In genomic region chr2:42001696-42002331, GRCh38 we compare ENCODE assay signal across 32 cellular contexts. TPM values are rescaled to one million over a fixed set of nuclear protein-coding genes. Genes with fewer than 3 reads are reported as not detected.
DNase-seq lines count a peak whose midpoint lies in the region; ATAC-seq and TF ChIP-seq lines count a peak whose summit lies in the region.
"Had no signal": no experiment of that assay in that cellular context is flagged by ENCODE, and none has a peak within 500 bp of the region (broad histone marks: within the 10 kb centered on the region; RNA-seq: fewer than 3 reads in every experiment).

No MANE protein-coding gene starts in this region.

- peaks cover 41% of the 10 kb centered on the region for H3K4me1 Mint-ChIP-seq in mesothelial cell of epicardium
- H3K4me1 Mint-ChIP-seq in type B pancreatic cell (ENCODE audit: unreplicated experiment), result peaks cover 43% of the 10 kb centered on the region
- H3K4me1 Mint-ChIP-seq: activated CD4-positive, alpha-beta memory T cell treated with anti-CD3 and anti-CD28 coated beads, Interleukin-2, amount 10 ng/mL, durations not matched to agents 7 days and 5 days; CD14-positive monocyte; central memory CD8-positive, alpha-beta T cell; natural killer cell; stimulated activated naive CD8-positive, alpha-beta T cell treated with anti-CD3 and anti-CD28 coated beads, Interleukin-15, amount 100 ng/mL, for 72 hours had no signal

- ATAC-seq in HG02759 (IDR thresholded peaks at IDR 0.05; ENCODE audit: unreplicated experiment), result no peak
- ATAC-seq: esophagus mucosa; gastrocnemius medialis; mucosa of descending colon; natural killer cell; pancreas; stimulated activated naive CD8-positive, alpha-beta T cell treated with anti-CD3 and anti-CD28 coated beads, Interleukin-15, amount 100 ng/mL, for 72 hours had no signal

- no peak overlapping the region for H3K4me3 Mint-ChIP-seq in mesothelial cell of epicardium
- peak overlapping the region; percentile 34 for H3K4me3 Mint-ChIP-seq in type B pancreatic cell
- H3K4me3 Mint-ChIP-seq: activated CD4-positive, alpha-beta memory T cell treated with anti-CD3 and anti-CD28 coated beads, Interleukin-2, amount 10 ng/mL, durations not matched to agents 7 days and 5 days; activated naive CD4-positive, alpha-beta T cell treated with anti-CD3 and anti-CD28 coated beads for 36 hours; activated T-helper 1 cell treated with anti-CD3 and anti-CD28 coated beads, Interleukin-12 subunit alpha, Interleukin-12 subunit beta, Interleukin-2, Interleukin-4 antibody, amounts not matched to agents 30 ng/mL and 10 ng/mL and 1 ng/mL, durations not matched to agents 14 hours and 24 hours and 36 hours; CD14-positive monocyte; central memory CD8-positive, alpha-beta T cell; natural killer cell; stimulated activated naive CD8-positive, alpha-beta T cell treated with anti-CD3 and anti-CD28 coated beads, Interleukin-15, amount 100 ng/mL, for 72 hours had no signal

- H3K27ac Mint-ChIP-seq in mesothelial cell of epicardium (peak overlapping the region; percentile 68), type B pancreatic cell (no peak overlapping the region)
- H3K27ac Mint-ChIP-seq: activated CD4-positive, alpha-beta memory T cell treated with anti-CD3 and anti-CD28 coated beads, Interleukin-2, amount 10 ng/mL, durations not matched to agents 7 days and 5 days; activated naive CD4-positive, alpha-beta T cell treated with anti-CD3 and anti-CD28 coated beads for 36 hours; activated T-helper 1 cell treated with anti-CD3 and anti-CD28 coated beads, Interleukin-12 subunit alpha, Interleukin-12 subunit beta, Interleukin-2, Interleukin-4 antibody, amounts not matched to agents 30 ng/mL and 10 ng/mL and 1 ng/mL, durations not matched to agents 14 hours and 24 hours and 36 hours; CD14-positive monocyte; natural killer cell; stimulated activated naive CD8-positive, alpha-beta T cell treated with anti-CD3 and anti-CD28 coated beads, Interleukin-15, amount 100 ng/mL, for 72 hours had no signal

- TF ChIP-seq CTCF in mesothelial cell of epicardium (IDR thresholded peaks at IDR 0.05; ENCODE audit: unreplicated experiment) (no peak), type B pancreatic cell (conservative IDR thresholded peaks at IDR 0.05) (no peak)

- H3K9me3 Mint-ChIP-seq in mesothelial cell of epicardium (peaks cover 20% of the 10 kb centered on the region), type B pancreatic cell (peaks cover 9% of the 10 kb centered on the region)

- DNase-seq in ELF-1 (ENCODE audit: low read depth, low spot score), result peak; percentile 15
- DNase-seq in dermis microvascular lymphatic vessel endothelial cell (ENCODE audit: low read depth in 2 of 2), result peak; percentile 12 to 35
- peak in 1 of 2 experiments; percentile 49 for DNase-seq in mesothelial cell of epicardium (ENCODE audit: low spot score in 2 of 2, unreplicated experiment in 2 of 2)
- no peak for DNase-seq in type B pancreatic cell (ENCODE audit: extremely low spot score, unreplicated experiment)
- DNase-seq in OCI-M2 (lab: John Stamatoyannopoulos, UW; ENCODE audit: unreplicated experiment), result no peak
- no peak for DNase-seq in NCI-H748 (lab: John Stamatoyannopoulos, UW; ENCODE audit: unreplicated experiment)
- DNase-seq: activated CD4-positive, alpha-beta memory T cell treated with anti-CD3 and anti-CD28 coated beads, Interleukin-2, amount 10 ng/mL, durations not matched to agents 7 days and 5 days; activated CD4-positive, alpha-beta T cell treated with anti-CD3 and anti-CD28 coated beads for 1 hour; activated CD8-positive, alpha-beta memory T cell treated with anti-CD3 and anti-CD28 coated beads, Interleukin-2, amount 50 U/mL, for 48 hours; activated naive CD4-positive, alpha-beta T cell treated with anti-CD3 and anti-CD28 coated beads for 36 hours; adrenal gland; dermis blood vessel endothelial cell; DMS79; gastrocnemius medialis; HCEC 1CT; mucosa of descending colon; natural killer cell; NCI-H146; NCI-H2107; NCI-H446 treated with DMSO at 0.1 percent for 48 hours; NCI-H82; pancreas; retina; SIG-M5; stimulated activated CD8-positive, alpha-beta memory T cell treated with anti-CD3 and anti-CD28 coated beads, Interleukin-4, amount 100 ng/mL, for 48 hours; stimulated activated naive CD8-positive, alpha-beta T cell treated with anti-CD3 and anti-CD28 coated beads, Interleukin-15, amount 100 ng/mL, for 72 hours; thyroid gland had no signal

- H3K36me3 Mint-ChIP-seq in mesothelial cell of epicardium, result peaks cover 5% of the 10 kb centered on the region
- peaks cover 5% of the 10 kb centered on the region for H3K36me3 Mint-ChIP-seq in type B pancreatic cell
- H3K36me3 Mint-ChIP-seq: CD14-positive monocyte had no signal

- no peaks in the 10 kb centered on the region for H3K27me3 Mint-ChIP-seq in mesothelial cell of epicardium (ENCODE audit: low read depth)
- H3K27me3 Mint-ChIP-seq in type B pancreatic cell, result peaks cover 11% of the 10 kb centered on the region

RNA-seq across cellular contexts. Expression of gene PKDCC, which starts 46.0 kb away (rescaled TPM):
- total RNA-seq in dermis microvascular lymphatic vessel endothelial cell (3.0 and 4.3 TPM in 2 replicates), mesothelial cell of epicardium (112 to 131 TPM (median 123 TPM) in 3 replicates), type B pancreatic cell (ENCODE audit: low replicate concordance) (81.8 and 158 TPM in 2 replicates)
- total RNA-seq: activated CD4-positive, alpha-beta memory T cell treated with anti-CD3 and anti-CD28 coated beads, Interleukin-2, amount 10 ng/mL, durations not matched to agents 7 days and 5 days; activated naive CD4-positive, alpha-beta T cell treated with anti-CD3 and anti-CD28 coated beads for 36 hours; activated T-helper 1 cell treated with anti-CD3 and anti-CD28 coated beads, Interleukin-12 subunit alpha, Interleukin-12 subunit beta, Interleukin-2, Interleukin-4 antibody, amounts not matched to agents 30 ng/mL and 10 ng/mL and 1 ng/mL, durations not matched to agents 14 hours and 24 hours and 36 hours had no signal

Comparison
In these comparisons a context has a peak if more than half of its experiments do, and no peak if none do; other contexts are left out.
1. DNase-seq: peak in ELF-1 (single experiment) and dermis microvascular lymphatic vessel endothelial cell (2 of 2); none in type B pancreatic cell (single experiment), OCI-M2 (single experiment) and NCI-H748 (single experiment).
2. RNA of gene PKDCC, which starts 46.0 kb away (total RNA-seq): 81.8 to 158 TPM in type B pancreatic cell and 112 to 131 TPM in mesothelial cell of epicardium; 3.0 to 4.3 TPM in dermis microvascular lymphatic vessel endothelial cell; every median in the first group is over 10 times any median in the second.